ENCODE assay signal across 10 cellular contexts in genomic region chr9:126612813-126613641, GRCh38. TPM values are rescaled to one million over a fixed set of nuclear protein-coding genes. Genes with fewer than 3 reads are reported as not detected.
DNase-seq lines count a peak whose midpoint lies in the region; ATAC-seq, FAIRE-seq and TF ChIP-seq lines count a peak whose summit lies in the region.
"Had no signal": no experiment of that assay in that cellular context is flagged by ENCODE, and none has a peak within 500 bp of the region (broad histone marks: within the 10 kb centered on the region; RNA-seq: fewer than 3 reads in every experiment).

No MANE protein-coding gene starts in this region.

- POLR2A ChIA-PET in CD8-positive, alpha-beta memory T cell (lab: Charles Lee): no interaction called here

- peaks cover 38% of the 10 kb centered on the region for H3K27me3 ChIP-seq in CD8-positive, alpha-beta memory T cell (ENCODE audit: insufficient read depth, low read length, poor library complexity, severe bottlenecking)
- H3K27me3 ChIP-seq in HUES64 (ENCODE audit: insufficient read depth, low read length): peaks cover 96% of the 10 kb centered on the region
- H3K27me3 ChIP-seq in pancreas: peaks cover 0 to 6% (median 0%) of the 10 kb centered on the region in 4 donors
- H3K27me3 ChIP-seq: ovary had no signal

- no peak for DNase-seq in CD8-positive, alpha-beta memory T cell
- no peak for DNase-seq in effector memory CD8-positive, alpha-beta T cell
- DNase-seq in pancreas (peak in 1 of 6 donors; percentile 78), NCI-H2081 treated with DMSO at 0.1 percent for 48 hours (lab: John Stamatoyannopoulos, UW) (no peak), activated gamma-delta T cell treated with Interleukin-2 at 50 U/mL for 16 hours (no peak)
- no peak for DNase-seq in effector CD8-positive, alpha-beta T cell (lab: John Stamatoyannopoulos, UW)
- DNase-seq: ovary had no signal

- no peak overlapping the region for H3K9ac ChIP-seq in HUES64 (ENCODE audit: low read depth, low read length)

- no peaks in the 10 kb centered on the region for H3K36me3 Mint-ChIP-seq in CD8-positive, alpha-beta memory T cell
- peaks cover 8% of the 10 kb centered on the region for H3K36me3 Mint-ChIP-seq in effector memory CD8-positive, alpha-beta T cell (ENCODE audit: insufficient read depth)

- H3K4me3 Mint-ChIP-seq in CD8-positive, alpha-beta memory T cell: peak overlapping the region; percentile 69 to 87 (median 77)
- H3K4me3 Mint-ChIP-seq in effector memory CD8-positive, alpha-beta T cell: peak overlapping the region; percentile 71 to 77

- FAIRE-seq in pancreas (lab: Jason Lieb, UNC): no peak

- no peaks in the 10 kb centered on the region for H3K9me3 Mint-ChIP-seq in CD8-positive, alpha-beta memory T cell
- no peaks in the 10 kb centered on the region for H3K9me3 Mint-ChIP-seq in effector memory CD8-positive, alpha-beta T cell

- peaks cover 16 to 34% (median 19%) of the 10 kb centered on the region in 3 donors for H3K4me1 Mint-ChIP-seq in CD8-positive, alpha-beta memory T cell
- H3K4me1 Mint-ChIP-seq in effector memory CD8-positive, alpha-beta T cell (ENCODE audit: low read depth in 2 of 2): peaks cover 14 to 21% of the 10 kb centered on the region in 2 donors

- no peak overlapping the region for H3K4me3 ChIP-seq in CD8-positive, alpha-beta memory T cell (ENCODE audit: low read length)
- H3K4me3 ChIP-seq in HUES64 (ENCODE audit: low read length): peak overlapping the region; percentile 43
- peak overlapping the region in 3 of 4 donors; percentile 2 to 43 (median 32) for H3K4me3 ChIP-seq in pancreas
- H3K4me3 ChIP-seq: ovary had no signal

- TF ChIP-seq CTCF in pancreas (IDR thresholded peaks at IDR 0.05): no peak

- intact Hi-C loops in pancreas (cut with DNase I): loop anchor here in 2 of 3 donors (5.0 to 10.0 kb wide), 3 partner anchors 74 to 172 kb away; no protein-coding TSS in a partner anchor

- CTCF ChIA-PET in CD8-positive, alpha-beta memory T cell (lab: Charles Lee): no interaction called here

- no peak for ATAC-seq in effector memory CD8-positive, alpha-beta T cell (replicated peaks)
- no peak for ATAC-seq in pancreas
- ATAC-seq in HG02981 (IDR thresholded peaks at IDR 0.05; ENCODE audit: unreplicated experiment): no peak

- H3K36me3 ChIP-seq in CD8-positive, alpha-beta memory T cell (ENCODE audit: insufficient read depth, low read length): no peaks in the 10 kb centered on the region
- H3K36me3 ChIP-seq in HUES64 (ENCODE audit: insufficient read depth, low read length): no peaks in the 10 kb centered on the region
- H3K36me3 ChIP-seq in pancreas: no peaks in the 10 kb centered on the region
- H3K36me3 ChIP-seq: ovary had no signal

- H3K4me1 ChIP-seq in CD8-positive, alpha-beta memory T cell (ENCODE audit: insufficient read depth, low read length): peaks cover 18% of the 10 kb centered on the region
- H3K4me1 ChIP-seq in HUES64 (ENCODE audit: insufficient read depth, low read length) (peaks cover 31% of the 10 kb centered on the region), pancreas (peaks cover 0 to 12% (median 5%) of the 10 kb centered on the region in 3 donors)

- H3K27me3 Mint-ChIP-seq in CD8-positive, alpha-beta memory T cell: peaks cover 62 to 63% of the 10 kb centered on the region in 2 donors
- peaks cover 55 to 89% of the 10 kb centered on the region in 2 donors for H3K27me3 Mint-ChIP-seq in effector memory CD8-positive, alpha-beta T cell

- no peaks in the 10 kb centered on the region for H3K9me3 ChIP-seq in CD8-positive, alpha-beta memory T cell (ENCODE audit: low read length)
- no peaks in the 10 kb centered on the region for H3K9me3 ChIP-seq in HUES64 (ENCODE audit: insufficient read depth, low read depth, low read length)
- no peaks in the 10 kb centered on the region for H3K9me3 ChIP-seq in pancreas
- H3K9me3 ChIP-seq: ovary had no signal

- WGBS in HUES64: 2% methylated on average over 65 of the region's 68 CpGs
- 3% methylated on average over 65 to 68 of the region's 68 CpGs for WGBS in pancreas, 2 donors

- H3K27ac ChIP-seq in CD8-positive, alpha-beta memory T cell (ENCODE audit: low read depth, low read length): no peak overlapping the region
- H3K27ac ChIP-seq in HUES64 (ENCODE audit: low read depth, low read length) (no peak overlapping the region), pancreas (no peak overlapping the region)
- H3K27ac ChIP-seq: ovary had no signal

- peak overlapping the region in 2 of 8 donors; percentile 17 to 93 for H3K27ac Mint-ChIP-seq in CD8-positive, alpha-beta memory T cell
- H3K27ac Mint-ChIP-seq in effector memory CD8-positive, alpha-beta T cell: no peak overlapping the region

RNA-seq across cellular contexts. Expression of gene LMX1B, which starts 0.7 kb away (rescaled TPM):
- not detected for total RNA-seq in CD8-positive, alpha-beta memory T cell
- not detected for polyA plus RNA-seq in CD8-positive, alpha-beta memory T cell
- polyA plus RNA-seq in HUES64 (2013, experiment 1 of 2): 1.1 TPM
- 1.0 TPM for polyA plus RNA-seq in HUES64 (2013, experiment 2 of 2)
- 1 to 10 TPM in 1 of 6 donors, under 1 TPM in 5; 0.14 to 1.2 (median 0.62) TPM for total RNA-seq in pancreas
- under 1 TPM; 0.05 to 0.30 TPM for polyA plus RNA-seq in pancreas
- total RNA-seq: temporal lobe had no signal
